ENCODE assay signal across 17 cellular contexts in the genomic region with DNA sequence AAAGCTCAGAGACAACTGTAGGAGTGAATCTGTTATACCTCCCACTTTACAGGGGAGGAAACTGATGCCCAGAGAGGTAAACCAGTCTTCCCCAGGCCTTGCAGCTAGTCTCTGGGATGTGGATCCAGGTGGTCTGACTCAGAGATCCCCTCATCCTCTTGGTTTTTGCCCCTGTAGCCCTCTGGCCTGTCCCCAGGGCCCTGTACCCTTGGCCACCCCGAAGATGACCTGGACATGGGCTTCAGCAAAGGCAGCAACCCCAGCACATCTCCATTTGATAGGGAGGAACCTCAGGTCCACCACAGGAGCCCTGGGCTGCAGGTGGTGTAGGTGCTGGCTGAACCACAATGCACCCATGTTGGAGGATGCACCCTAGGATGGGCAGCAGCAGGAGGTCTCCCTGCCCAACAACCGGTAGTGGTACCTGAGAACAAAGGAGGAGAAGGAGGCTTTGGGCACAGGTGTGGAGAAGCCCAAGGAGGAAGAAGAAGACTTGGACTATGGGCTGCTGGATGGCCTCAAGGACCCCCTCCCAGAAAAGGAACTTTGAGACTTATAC. TPM values are rescaled to one million over a fixed set of nuclear protein-coding genes. Genes with fewer than 3 reads are reported as not detected.
"Had no signal": no experiment of that assay in that cellular context is flagged by ENCODE, and none has a peak within 500 bp of the region (broad histone marks: within the 10 kb centered on the region; RNA-seq: fewer than 3 reads in every experiment).

No MANE protein-coding gene starts in this region.

RNA-seq across cellular contexts. Expression of a gene that starts 26.3 kb away (rescaled TPM):
- total RNA-seq: heart left ventricle; kidney epithelial cell; left ventricle myocardium inferior; lung microvascular endothelial cell; mesothelial cell of epicardium; mononuclear cell; natural killer cell treated with Interleukin-12 subunit alpha and Interleukin-12 subunit beta and Interleukin-15 and Interleukin-18, amount 100 ng/mL, for 72 hours; omental fat pad; ovary; prostate gland; skeletal muscle tissue; smooth muscle cell; temporal lobe; tibial nerve; upper lobe of left lung had no signal
- polyA plus RNA-seq: heart left ventricle, immature natural killer cell, neural cell, ovary, smooth muscle cell had no signal
